Comparison of ENCODE assay signal across 16 cellular contexts in the genomic region with DNA sequence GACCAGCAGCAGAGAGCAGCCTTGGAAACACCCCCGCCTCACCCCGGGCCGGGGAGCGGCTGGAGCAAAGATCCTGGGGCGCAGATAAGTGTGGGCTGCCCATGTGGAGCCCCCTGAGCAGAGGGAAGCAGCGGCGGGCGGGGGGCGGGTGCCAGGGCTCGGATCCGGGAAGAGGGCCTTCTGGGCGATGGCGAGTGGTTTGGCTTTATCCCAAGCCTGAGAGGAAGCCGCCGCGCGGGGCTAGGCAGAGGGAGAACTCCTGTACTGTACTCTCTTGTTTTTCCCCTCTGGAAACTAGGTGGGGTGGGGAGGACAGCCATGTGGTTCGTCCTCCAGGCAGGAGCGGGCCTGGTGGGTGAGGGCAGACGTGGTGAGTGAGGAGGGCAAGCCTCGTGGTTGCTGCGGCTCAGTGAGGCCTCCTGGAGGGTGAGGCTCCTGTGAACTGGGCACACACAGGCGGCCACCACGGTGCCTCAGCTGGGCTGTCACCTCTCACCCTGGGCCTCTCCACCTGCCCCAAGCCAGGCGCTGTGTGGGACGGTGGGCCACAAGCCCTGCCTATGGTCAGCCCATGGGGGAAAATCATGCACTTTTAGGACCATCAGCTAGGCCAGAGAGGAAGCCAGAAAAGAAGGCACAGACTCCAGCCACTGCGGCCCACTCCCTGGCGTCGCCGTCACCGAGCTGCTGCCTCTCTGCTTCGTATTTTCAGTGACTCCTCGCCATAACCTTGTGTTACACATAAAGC. TPM values are rescaled to one million over a fixed set of nuclear protein-coding genes. Genes with fewer than 3 reads are reported as not detected.
DNase-seq lines count a peak whose midpoint lies in the region; ATAC-seq, FAIRE-seq and TF ChIP-seq lines count a peak whose summit lies in the region.
"Had no signal": no experiment of that assay in that cellular context is flagged by ENCODE, and none has a peak within 500 bp of the region (broad histone marks: within the 10 kb centered on the region; RNA-seq: fewer than 3 reads in every experiment).

No MANE protein-coding gene starts in this region.

- peak overlapping the region; percentile 64 for H2AK5ac ChIP-seq in trophoblast cell (ENCODE audit: low read length)

- H4K20me1 ChIP-seq in DND-41 (ENCODE audit: insufficient read depth, low read length): no peaks in the 10 kb centered on the region

- H3K18ac ChIP-seq in trophoblast cell (ENCODE audit: low read length): no peak overlapping the region

- H3K9me3 ChIP-seq in DND-41 (ENCODE audit: insufficient read depth, low read length, severe bottlenecking) (peaks cover 16% of the 10 kb centered on the region), SJSA1 (replicated peaks) (no peaks in the 10 kb centered on the region), kidney (ENCODE audit: control insufficient read depth in 1 of 2, low read length in 2 of 2) (peaks cover 0 to 5% of the 10 kb centered on the region in 2 donors), trophoblast cell (ENCODE audit: insufficient read depth, low read depth, low read length) (peaks cover 2% of the 10 kb centered on the region)
- H3K9me3 ChIP-seq: HAP-1 had no signal

- H2BK12ac ChIP-seq in trophoblast cell (ENCODE audit: low read length): no peak overlapping the region

- H3K9ac ChIP-seq in DND-41 (ENCODE audit: low read depth, low read length) (no peak overlapping the region), kidney (ENCODE audit: low read length in 2 of 2) (no peak overlapping the region), trophoblast cell (ENCODE audit: low read length) (no peak overlapping the region)

- H3K36me3 ChIP-seq in DND-41 (ENCODE audit: insufficient read depth, low read length) (no peaks in the 10 kb centered on the region), SJSA1 (no peaks in the 10 kb centered on the region), kidney (ENCODE audit: control insufficient read depth in 1 of 2, insufficient read depth in 2 of 2, low read length in 2 of 2) (no peaks in the 10 kb centered on the region), trophoblast cell (ENCODE audit: control insufficient read depth in 1 of 2, insufficient read depth in 2 of 2, low read length in 2 of 2) (no peaks in the 10 kb centered on the region)
- H3K36me3 ChIP-seq: HAP-1 had no signal

- intact Hi-C loops in kidney (cut with DNase I): no loop called here

- H2BK120ac ChIP-seq in trophoblast cell (ENCODE audit: insufficient read depth, low read length, poor library complexity): no peak overlapping the region

- no peak overlapping the region for H3K4me2 ChIP-seq in DND-41 (ENCODE audit: insufficient read depth, low read length)
- H3K4me2 ChIP-seq in trophoblast cell (ENCODE audit: low read length): no peak overlapping the region

- H3K4me1 ChIP-seq in DND-41 (ENCODE audit: insufficient read depth, low read length): no peaks in the 10 kb centered on the region
- H3K4me1 ChIP-seq in SJSA1 (replicated peaks): peaks cover 31% of the 10 kb centered on the region
- H3K4me1 ChIP-seq in kidney (ENCODE audit: control insufficient read depth in 1 of 2, insufficient read depth in 1 of 2, low read depth in 1 of 2, low read length in 2 of 2): peaks cover 14 to 16% of the 10 kb centered on the region in 2 donors
- no peaks in the 10 kb centered on the region for H3K4me1 ChIP-seq in trophoblast cell (ENCODE audit: control insufficient read depth in 1 of 2, insufficient read depth in 2 of 2, low read length in 2 of 2)
- H3K4me1 ChIP-seq: HAP-1 had no signal

- DNase-seq in DND-41: no peak
- no peak for DNase-seq in SJSA1 (ENCODE audit: low read depth in 1 of 2, low spot score in 2 of 2)
- peak; percentile 74 for DNase-seq in kidney
- no peak for DNase-seq in trophoblast cell
- DNase-seq in NCI-H82 treated with DMSO at 0.1 percent for 48 hours (lab: John Stamatoyannopoulos, UW; ENCODE audit: unreplicated experiment): no peak
- no peak for DNase-seq in mucosa of gallbladder (ENCODE audit: low spot score)
- no peak for DNase-seq in left lobe of liver (ENCODE audit: low spot score)
- DNase-seq: activated CD4-positive, CD25-positive, alpha-beta regulatory T cell treated with anti-CD3 and anti-CD28 coated beads, Interleukin-2, amount 50 U/mL, for 72 hours; activated CD8-positive, alpha-beta memory T cell treated with anti-CD3 and anti-CD28 coated beads, Interleukin-2, amount 10 ng/mL, durations not matched to agents 7 days and 5 days; naive B cell; NCI-H187; SHP77; stimulated activated CD4-positive, alpha-beta T cell treated with anti-CD3 and anti-CD28 coated beads, Interleukin-15, amount 100 ng/mL, for 24 hours; T-helper 2 cell had no signal

- no peak overlapping the region for H4K12ac ChIP-seq in trophoblast cell (ENCODE audit: low read depth, low read length)

- no peak for FAIRE-seq in kidney (lab: Jason Lieb, UNC)

- H3K79me1 ChIP-seq in trophoblast cell (ENCODE audit: low read length): no peaks in the 10 kb centered on the region

- H3K27me3 ChIP-seq in DND-41 (ENCODE audit: insufficient read depth, low read length, poor library complexity): no peaks in the 10 kb centered on the region
- no peaks in the 10 kb centered on the region for H3K27me3 ChIP-seq in SJSA1 (replicated peaks)
- no peaks in the 10 kb centered on the region for H3K27me3 ChIP-seq in trophoblast cell (ENCODE audit: insufficient read depth, low read length)

- no peak overlapping the region for H3K4ac ChIP-seq in trophoblast cell (ENCODE audit: low read depth, low read length)

- no peak overlapping the region for H4K91ac ChIP-seq in trophoblast cell (ENCODE audit: low read depth, low read length)

- TF ChIP-seq CTCF in DND-41 (IDR thresholded peaks at IDR 0.05; ENCODE audit: borderline replicate concordance, extremely low read depth, low read length, poor library complexity, severe bottlenecking): no peak
- no peak for TF ChIP-seq CTCF in kidney (IDR thresholded peaks at IDR 0.05; ENCODE audit: borderline replicate concordance, extremely low read depth, insufficient read depth)

- no peak overlapping the region for H3K27ac ChIP-seq in DND-41 (ENCODE audit: low read length)
- peak overlapping the region; percentile 41 for H3K27ac ChIP-seq in SJSA1
- peak overlapping the region; percentile 15 to 23 for H3K27ac ChIP-seq in kidney (ENCODE audit: low read depth in 2 of 2, low read length in 2 of 2)
- H3K27ac ChIP-seq in trophoblast cell (ENCODE audit: low read depth, low read length): no peak overlapping the region

- H3K79me2 ChIP-seq in DND-41 (ENCODE audit: insufficient read depth, low read length): no peaks in the 10 kb centered on the region
- H3K79me2 ChIP-seq in trophoblast cell (ENCODE audit: control insufficient read depth, insufficient read depth, low read length, poor library complexity): no peaks in the 10 kb centered on the region

- ATAC-seq in DND-41 (ENCODE audit: insufficient read depth, low read depth) (0 out of 3 replicates have a peak, but pooled peaks have one; percentile 31), left lobe of liver (no peak)
- ATAC-seq in activated CD4-positive, CD25-positive, alpha-beta regulatory T cell treated with anti-CD3 and anti-CD28 coated beads, Interleukin-2, amount 50 U/mL, for 24 hours: no peak
- ATAC-seq: activated CD8-positive, alpha-beta memory T cell treated with anti-CD3 and anti-CD28 coated beads, Interleukin-2, amount 10 ng/mL, durations not matched to agents 7 days and 5 days had no signal

- no CpG with 5 or more reads among the region's 33 CpGs for WGBS in trophoblast cell (ENCODE audit: extremely low coverage, insufficient coverage, insufficient read length)

- H2BK5ac ChIP-seq in trophoblast cell (ENCODE audit: low read depth, low read length, poor library complexity): no peak overlapping the region

- no peak overlapping the region for H3K23ac ChIP-seq in trophoblast cell (ENCODE audit: low read length)

- H3K14ac ChIP-seq in trophoblast cell (ENCODE audit: low read length): no peak overlapping the region

- H4K8ac ChIP-seq in trophoblast cell (ENCODE audit: low read depth, low read length): no peak overlapping the region

- H3K4me3 ChIP-seq in DND-41 (ENCODE audit: low read depth in 1 of 2, low read length in 2 of 2): no peak overlapping the region
- no peak overlapping the region for H3K4me3 ChIP-seq in SJSA1
- no peak overlapping the region for H3K4me3 ChIP-seq in kidney (ENCODE audit: low read length in 2 of 2)
- H3K4me3 ChIP-seq in trophoblast cell (ENCODE audit: low read depth, low read length): no peak overlapping the region
- H3K4me3 ChIP-seq: HAP-1 had no signal

- H2AFZ ChIP-seq in DND-41 (ENCODE audit: low read depth, low read length) (no peak overlapping the region), trophoblast cell (ENCODE audit: insufficient read depth, low read length, poor library complexity) (no peak overlapping the region)

RNA-seq across cellular contexts. Expression of a gene that starts 28.3 kb away (rescaled TPM):
- total RNA-seq in SJSA1 (2014; rRNA removed; shearing (Covaris generic)): 120 and 160 TPM in 2 replicates
- total RNA-seq in kidney: 73.9 TPM
- 49.6 TPM for polyA plus RNA-seq in kidney (ENCODE audit: insufficient read depth, low read depth, low replicate concordance)
- 26.6 and 27.7 TPM in 2 replicates for polyA plus RNA-seq in trophoblast cell (2013)
- 90.1 TPM for total RNA-seq in mucosa of gallbladder
- total RNA-seq in left lobe of liver: 21.8 TPM

Comparison
In these comparisons a context has a peak if more than half of its experiments do, and no peak if none do; other contexts are left out.
1. H3K27ac ChIP-seq: peak in SJSA1 (single experiment) and kidney (2 of 2); none in DND-41 (single experiment) and trophoblast cell (single experiment).